In genomic region chr4:147110473-147110872, GRCh38 we compare ENCODE assay signal across 20 cellular contexts.
DNase-seq lines count a peak whose midpoint lies in the region; ATAC-seq, FAIRE-seq and TF ChIP-seq lines count a peak whose summit lies in the region.
"Had no signal": no experiment of that assay in that cellular context is flagged by ENCODE, and none has a peak within 500 bp of the region (broad histone marks: within the 10 kb centered on the region; RNA-seq: fewer than 3 reads in every experiment).

No MANE protein-coding gene starts in this region.

- H3K9me3 Mint-ChIP-seq in osteocyte (ENCODE audit: unreplicated experiment) = peaks cover 15% of the 10 kb centered on the region
- H3K9me3 Mint-ChIP-seq in activated T-helper 17 cell treated with anti-CD3 and anti-CD28 coated beads, Interleukin-2, amount 50 U/mL, for 72 hours = no peaks in the 10 kb centered on the region

- TF ChIP-seq CTCF in C4-2B (conservative IDR thresholded peaks at IDR 0.05) (no peak), WERI-Rb-1 (IDR thresholded peaks at IDR 0.05; ENCODE audit: low read depth, low read length) (no peak), osteocyte (IDR thresholded peaks at IDR 0.05) (no peak)

- peaks cover 18% of the 10 kb centered on the region for H3K36me3 Mint-ChIP-seq in osteocyte (ENCODE audit: unreplicated experiment)
- H3K36me3 Mint-ChIP-seq in activated T-helper 17 cell treated with anti-CD3 and anti-CD28 coated beads, Interleukin-2, amount 50 U/mL, for 72 hours (ENCODE audit: low read depth) = no peaks in the 10 kb centered on the region
- H3K36me3 Mint-ChIP-seq: CD4-positive, alpha-beta memory T cell had no signal

- H3K4me3 ChIP-seq in WERI-Rb-1 (ENCODE audit: low read depth, low read length) = peak overlapping the region; percentile 5
- H3K4me3 ChIP-seq: GM12878, SJSA1 had no signal

- H3K27me3 Mint-ChIP-seq in osteocyte (ENCODE audit: unreplicated experiment) = no peaks in the 10 kb centered on the region
- H3K27me3 Mint-ChIP-seq in activated T-helper 17 cell treated with anti-CD3 and anti-CD28 coated beads, Interleukin-2, amount 50 U/mL, for 72 hours = peaks cover 14% of the 10 kb centered on the region

- no peak overlapping the region for H3K4me3 Mint-ChIP-seq in osteocyte (ENCODE audit: unreplicated experiment)
- no peak overlapping the region for H3K4me3 Mint-ChIP-seq in activated T-helper 17 cell treated with anti-CD3 and anti-CD28 coated beads, Interleukin-2, amount 50 U/mL, for 72 hours
- H3K4me3 Mint-ChIP-seq: CD4-positive, alpha-beta memory T cell had no signal

- peak overlapping the region; percentile 45 for H3K27ac ChIP-seq in C4-2B
- no peak overlapping the region for H3K27ac ChIP-seq in WERI-Rb-1
- H3K27ac ChIP-seq: KMS-11, SJSA1 had no signal

- peaks cover 25% of the 10 kb centered on the region for H3K4me1 Mint-ChIP-seq in osteocyte (ENCODE audit: unreplicated experiment)
- H3K4me1 Mint-ChIP-seq in activated T-helper 17 cell treated with anti-CD3 and anti-CD28 coated beads, Interleukin-2, amount 50 U/mL, for 72 hours = no peaks in the 10 kb centered on the region
- H3K4me1 Mint-ChIP-seq: CD4-positive, alpha-beta memory T cell had no signal

- H3K27ac Mint-ChIP-seq in osteocyte (ENCODE audit: unreplicated experiment) = peak overlapping the region; percentile 46
- no peak overlapping the region for H3K27ac Mint-ChIP-seq in activated T-helper 17 cell treated with anti-CD3 and anti-CD28 coated beads, Interleukin-2, amount 50 U/mL, for 72 hours

- peak; percentile 75 for DNase-seq in WERI-Rb-1
- no peak for DNase-seq in osteocyte (ENCODE audit: extremely low spot score, unreplicated experiment)
- DNase-seq in frontal cortex (ENCODE audit: low spot score in 2 of 2) = no peak
- DNase-seq in NCI-H1105 treated with DMSO at 0.1 percent for 48 hours (lab: John Stamatoyannopoulos, UW) = no peak
- DNase-seq: BE2C; CD4-positive, alpha-beta memory T cell; GF-D8; MV-4-11; NCI-H187; NCI-H2107; NCI-H2227 treated with DMSO at 0.1 percent for 48 hours; NCI-H510A treated with DMSO at 0.1 percent for 48 hours; NCI-H774 had no signal

- FAIRE-seq in frontal cortex (lab: Jason Lieb, UNC) = no peak
- FAIRE-seq: GM12878 had no signal

- no peaks in the 10 kb centered on the region for H3K27me3 ChIP-seq in WERI-Rb-1 (ENCODE audit: insufficient read depth, low read depth, severe bottlenecking)
- H3K27me3 ChIP-seq: BE2C, SJSA1 had no signal

- peak; percentile 61 for ATAC-seq in HG02870 (IDR thresholded peaks at IDR 0.05; ENCODE audit: unreplicated experiment)
- ATAC-seq in activated T-helper 17 cell treated with anti-CD3 and anti-CD28 coated beads, Interleukin-2, amount 50 U/mL, for 72 hours (replicated peaks) = no peak
- ATAC-seq: GM12878, Panc1 had no signal

- no peaks in the 10 kb centered on the region for H3K36me3 ChIP-seq in WERI-Rb-1
- H3K36me3 ChIP-seq: BE2C, SJSA1 had no signal

- peaks cover 12% of the 10 kb centered on the region for H3K9me3 ChIP-seq in WERI-Rb-1 (ENCODE audit: severe bottlenecking)
- H3K9me3 ChIP-seq: BE2C, SJSA1 had no signal
